Comparison of ENCODE assay signal across 8 cellular contexts in genomic region chr15:61228025-61228901, GRCh38. TPM values are rescaled to one million over a fixed set of nuclear protein-coding genes. Genes with fewer than 3 reads are reported as not detected.
DNase-seq lines count a peak whose midpoint lies in the region; ATAC-seq and TF ChIP-seq lines count a peak whose summit lies in the region.

No MANE protein-coding gene starts in this region.

- TF ChIP-seq CTCF in Calu3 (IDR thresholded peaks at IDR 0.05; ENCODE audit: unreplicated experiment) = no peak

- H4K8ac ChIP-seq in mesenchymal stem cell (ENCODE audit: low read length) = no peak overlapping the region

- H3K4ac ChIP-seq in mesenchymal stem cell (ENCODE audit: low read depth in 1 of 2, low read length in 2 of 2) = no peak overlapping the region

- H3K4me1 Mint-ChIP-seq in Calu3 (ENCODE audit: low read depth, unreplicated experiment) = peaks cover 9% of the 10 kb centered on the region

- H3K4me3 Mint-ChIP-seq in Calu3 (ENCODE audit: low read depth, unreplicated experiment) = peak overlapping the region; percentile 67

- CTCF ChIA-PET in Calu3 (lab: Charles Lee) = interaction anchor here (0.5 to 0.6 kb wide), 5 partner anchors 82 to 851 kb away, joined by 3 to 6 read pairs (median 4); no protein-coding TSS in a partner anchor

- peaks cover 23 to 46% of the 10 kb centered on the region in 2 donors for H3K27me3 ChIP-seq in duodenal mucosa (ENCODE audit: control insufficient read depth in 1 of 2, insufficient read depth in 2 of 2, low read length in 2 of 2)
- peaks cover 6 to 41% of the 10 kb centered on the region in 2 experiments for H3K27me3 ChIP-seq in mesenchymal stem cell (ENCODE audit: control insufficient read depth in 1 of 2, insufficient read depth in 1 of 2, low read length in 2 of 2)

- H3K27ac ChIP-seq in duodenal mucosa (ENCODE audit: low read depth, low read length) (no peak overlapping the region), mesenchymal stem cell (ENCODE audit: low read length, poor library complexity, severe bottlenecking) (no peak overlapping the region)

- no peak overlapping the region for H3K27ac Mint-ChIP-seq in Calu3 (ENCODE audit: unreplicated experiment)

- ATAC-seq in GM21737 (IDR thresholded peaks at IDR 0.05; ENCODE audit: unreplicated experiment) (no peak), HG02642 (IDR thresholded peaks at IDR 0.05; ENCODE audit: poor library complexity, unreplicated experiment) (no peak)

- peaks cover 13% of the 10 kb centered on the region for H3K36me3 Mint-ChIP-seq in Calu3 (ENCODE audit: insufficient read depth, unreplicated experiment)

- no peak overlapping the region for H3K23ac ChIP-seq in mesenchymal stem cell (ENCODE audit: low read length in 2 of 2)

- peaks cover 17% of the 10 kb centered on the region for H3K79me1 ChIP-seq in mesenchymal stem cell (replicated peaks; ENCODE audit: low read length, poor library complexity, severe bottlenecking)

- H4K91ac ChIP-seq in mesenchymal stem cell (ENCODE audit: low read length) = no peak overlapping the region

- no peaks in the 10 kb centered on the region for H3K9me3 Mint-ChIP-seq in Calu3 (ENCODE audit: low read depth, unreplicated experiment)

- no TSS peak for BruUV-seq in Calu3 (replicated peaks; lab: Mats Ljungman, UMichigan)

- H3K14ac ChIP-seq in mesenchymal stem cell (ENCODE audit: low read length in 2 of 2) = no peak overlapping the region

- H2BK120ac ChIP-seq in mesenchymal stem cell (ENCODE audit: low read depth, low read length) = peak overlapping the region; percentile 64

- H2AK5ac ChIP-seq in mesenchymal stem cell (ENCODE audit: low read length, severe bottlenecking) = no peak overlapping the region

- peak overlapping the region; percentile 86 for H2AFZ ChIP-seq in mesenchymal stem cell (ENCODE audit: low read depth, low read length)

- DNase-seq in Calu3 (no peak), NCI-H1092 (lab: John Stamatoyannopoulos, UW) (peak; percentile 2), mesenchymal stem cell (peak; percentile 42), NCI-H2227 treated with DMSO at 0.1 percent for 48 hours (lab: John Stamatoyannopoulos, UW) (no peak), DMS79 (lab: John Stamatoyannopoulos, UW) (no peak)

- H3K18ac ChIP-seq in mesenchymal stem cell (ENCODE audit: low read depth in 1 of 2, low read length in 2 of 2) = peak overlapping the region in 1 of 2 experiments; percentile 24

- H3K9me3 ChIP-seq in duodenal mucosa (ENCODE audit: control insufficient read depth in 1 of 2, low read length in 2 of 2) = no peaks in the 10 kb centered on the region
- no peaks in the 10 kb centered on the region for H3K9me3 ChIP-seq in mesenchymal stem cell (ENCODE audit: control insufficient read depth, low read length)

- peaks cover 96% of the 10 kb centered on the region for H3K27me3 Mint-ChIP-seq in Calu3 (ENCODE audit: unreplicated experiment)

- peak overlapping the region; percentile 85 for H3K4me2 ChIP-seq in mesenchymal stem cell (ENCODE audit: low read length, poor library complexity, severe bottlenecking)

- H3K9ac ChIP-seq in duodenal mucosa (ENCODE audit: low read depth in 1 of 2, low read length in 2 of 2) (no peak overlapping the region), mesenchymal stem cell (ENCODE audit: low read length) (peak overlapping the region; percentile 84)

- H3K4me3 ChIP-seq in duodenal mucosa (ENCODE audit: low read depth in 1 of 2, low read length in 2 of 2) (peak overlapping the region; percentile 62 to 64), mesenchymal stem cell (ENCODE audit: insufficient read depth in 1 of 2, low read depth in 1 of 2, low read length in 2 of 2) (peak overlapping the region; percentile 84 to 89)

- no peak overlapping the region for H2BK12ac ChIP-seq in mesenchymal stem cell (ENCODE audit: low read length in 2 of 2)

- H3K36me3 ChIP-seq in duodenal mucosa (ENCODE audit: control insufficient read depth in 1 of 2, insufficient read depth in 2 of 2, low read length in 2 of 2) (no peaks in the 10 kb centered on the region), mesenchymal stem cell (ENCODE audit: control insufficient read depth in 1 of 2, insufficient read depth in 2 of 2, low read depth in 1 of 2, low read length in 2 of 2) (no peaks in the 10 kb centered on the region)

- no peak overlapping the region for H2BK5ac ChIP-seq in mesenchymal stem cell (ENCODE audit: low read depth, low read length, poor library complexity, severe bottlenecking)

- intact Hi-C loops in Calu3 (cut with micrococcal nuclease; ENCODE audit: unreplicated experiment) = no loop called here

- WGBS in mesenchymal stem cell = under 1% methylated on average over 44 of the region's 63 CpGs

- H3K4me1 ChIP-seq in duodenal mucosa (ENCODE audit: control insufficient read depth in 1 of 2, insufficient read depth in 2 of 2, low read length in 2 of 2) (peaks cover 0 to 11% of the 10 kb centered on the region in 2 donors), mesenchymal stem cell (ENCODE audit: control insufficient read depth, insufficient read depth, low read depth, low read length) (peaks cover 11% of the 10 kb centered on the region)

- H2BK15ac ChIP-seq in mesenchymal stem cell (ENCODE audit: low read depth, poor library complexity, severe bottlenecking) = no peak overlapping the region

RNA-seq across cellular contexts. Expression of gene RORA, which starts 0.8 kb away (rescaled TPM):
- total RNA-seq in Calu3 (2022) = 2.1 TPM in 2 replicates
- 7.2 TPM for polyA plus RNA-seq in mesenchymal stem cell (2013, experiment 1 of 2)
- polyA plus RNA-seq in mesenchymal stem cell (2013, experiment 2 of 2) = 6.9 TPM

Comparison
In these comparisons a context has a peak if more than half of its experiments do, and no peak if none do; other contexts are left out.
1. DNase-seq: peak in NCI-H1092 (single experiment) and mesenchymal stem cell (single experiment); none in Calu3 (single experiment), NCI-H2227 treated with DMSO at 0.1 percent for 48 hours (single experiment) and DMS79 (single experiment).